Comparison of ENCODE assay signal across 21 cellular contexts in genomic region chr9:14342746-14343145, GRCh38. TPM values are rescaled to one million over a fixed set of nuclear protein-coding genes. Genes with fewer than 3 reads are reported as not detected.
DNase-seq lines count a peak whose midpoint lies in the region; ATAC-seq and TF ChIP-seq lines count a peak whose summit lies in the region.
"Had no signal": no experiment of that assay in that cellular context is flagged by ENCODE, and none has a peak within 500 bp of the region (broad histone marks: within the 10 kb centered on the region; RNA-seq: fewer than 3 reads in every experiment).

No MANE protein-coding gene starts in this region.

- no peak for ATAC-seq in heart left ventricle
- no peak for ATAC-seq in left cardiac atrium
- no peak for ATAC-seq in GM18873 (IDR thresholded peaks at IDR 0.05; ENCODE audit: low FRiP score, unreplicated experiment)

- DNase-seq in heart left ventricle (no peak), left cardiac atrium (no peak), T-helper 9 cell (no peak)
- no peak for DNase-seq in activated effector memory CD4-positive, alpha-beta T cell treated with Interleukin-2 at 50 U/mL for 16 hours
- DNase-seq: 8988T; Caco-2; CD4-positive, alpha-beta memory T cell; DMS 273 treated with DMSO at 0.1 percent for 48 hours; H9; HFFc6; NCI-H1436; NCI-H187 treated with DMSO at 0.1 percent for 48 hours; NCI-H226; NCI-H524; NCI-H774; Peyer's patch had no signal

- intact Hi-C loops in heart left ventricle (cut with DNase I) (loop anchor here in 5 of 10 donors (10.0 kb wide), 5 partner anchors 68 to 768 kb away; no protein-coding TSS in a partner anchor), left cardiac atrium (cut with DNase I) (no loop called here)

- peak overlapping the region in 8 of 12 donors; percentile 30 to 94 (median 74) for H3K27ac ChIP-seq in heart left ventricle
- H3K27ac ChIP-seq in cingulate gyrus (ENCODE audit: low read depth, low read length): peak overlapping the region; percentile 90
- peak overlapping the region; percentile 69 for H3K27ac ChIP-seq in layer of hippocampus (ENCODE audit: low read depth, low read length)
- peak overlapping the region; percentile 79 for H3K27ac ChIP-seq in temporal lobe (ENCODE audit: low read depth, low read length)
- H3K27ac ChIP-seq: BLaER1 treated with 17β-estradiol and CSF1 and Interleukin-3, amounts not matched to agents 10 nM and 100 nM; Peyer's patch had no signal

- peaks cover 0 to 30% (median 0%) of the 10 kb centered on the region in 9 donors for H3K27me3 ChIP-seq in heart left ventricle
- H3K27me3 ChIP-seq in layer of hippocampus (ENCODE audit: control insufficient read depth, insufficient read depth, low read length): no peaks in the 10 kb centered on the region

- H3K4me1 ChIP-seq in heart left ventricle: peaks cover 7 to 56% (median 35%) of the 10 kb centered on the region in 12 donors
- H3K4me1 ChIP-seq: BLaER1 treated with 17β-estradiol and CSF1 and Interleukin-3, amounts not matched to agents 10 nM and 100 nM; Caco-2 had no signal

- H3K9me3 ChIP-seq in heart left ventricle: no peaks in the 10 kb centered on the region
- H3K9me3 ChIP-seq: Caco-2, Peyer's patch had no signal

- no peak for TF ChIP-seq POLR2A in heart left ventricle (IDR thresholded peaks at IDR 0.05)

- 74 to 87% (median 82%) methylated on average over 4 of the region's 4 CpGs for WGBS in heart left ventricle, 4 donors

- H3K4me3 ChIP-seq in heart left ventricle: no peak overlapping the region
- H3K4me3 ChIP-seq: BLaER1 treated with 17β-estradiol and CSF1 and Interleukin-3, amounts not matched to agents 10 nM and 100 nM; Peyer's patch had no signal

- no peak for TF ChIP-seq CTCF in heart left ventricle (IDR thresholded peaks at IDR 0.05)

- H3K36me3 ChIP-seq in heart left ventricle: no peaks in the 10 kb centered on the region
- H3K36me3 ChIP-seq: BLaER1 treated with 17β-estradiol and CSF1 and Interleukin-3, amounts not matched to agents 10 nM and 100 nM; Peyer's patch had no signal

RNA-seq across cellular contexts. Expression of gene NFIB, which starts 28.8 kb away (rescaled TPM):
- total RNA-seq in heart left ventricle: 100 to 1,000 TPM in 5 of 9 donors, 10 to 100 TPM in 4; 80.9 to 148 (median 116) TPM
- 10 to 100 TPM; 24.5 to 36.3 TPM for polyA plus RNA-seq in heart left ventricle
- 100 to 1,000 TPM; 110 to 118 TPM for total RNA-seq in left cardiac atrium
- 139 TPM for total RNA-seq in temporal lobe
- total RNA-seq: CD4-positive, alpha-beta memory T cell had no signal
- polyA plus RNA-seq: CD4-positive, alpha-beta memory T cell had no signal
